ENCODE assay signal across 10 cellular contexts in the genomic region with DNA sequence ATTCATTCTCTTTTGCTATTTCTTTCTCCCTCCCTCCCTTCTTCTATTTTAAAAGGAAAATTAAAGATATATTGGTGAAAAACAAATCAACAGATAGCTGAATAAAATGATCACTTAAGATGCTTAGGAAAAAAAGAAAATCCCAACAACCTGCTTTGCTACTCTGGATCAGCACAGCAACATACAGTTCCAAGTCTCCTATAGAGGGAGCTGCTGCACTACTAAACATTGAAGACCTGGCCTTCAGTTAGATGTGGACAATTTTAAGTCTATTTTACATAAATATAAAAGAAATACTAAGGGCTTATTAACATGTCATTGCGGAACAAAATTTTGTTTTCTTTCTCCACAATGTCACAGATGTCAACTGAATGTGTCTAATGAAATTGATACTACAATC.
DNase-seq lines count a peak whose midpoint lies in the region; ATAC-seq and TF ChIP-seq lines count a peak whose summit lies in the region.
"Had no signal": no experiment of that assay in that cellular context is flagged by ENCODE, and none has a peak within 500 bp of the region (broad histone marks: within the 10 kb centered on the region; RNA-seq: fewer than 3 reads in every experiment).

No MANE protein-coding gene starts in this region.

- TF ChIP-seq POLR2A in uterus (IDR thresholded peaks at IDR 0.05): no peak

- H3K9me3 Mint-ChIP-seq in activated CD8-positive, alpha-beta memory T cell treated with anti-CD3 and anti-CD28 coated beads, Interleukin-2, amount 10 ng/mL, durations not matched to agents 7 days and 5 days (ENCODE audit: low read depth): no peaks in the 10 kb centered on the region

- H3K36me3 ChIP-seq in uterus: no peaks in the 10 kb centered on the region

- H3K27ac ChIP-seq in VCaP (no peak overlapping the region), uterus (no peak overlapping the region)

- H3K27me3 ChIP-seq in uterus: no peaks in the 10 kb centered on the region

- H3K4me1 Mint-ChIP-seq in activated CD8-positive, alpha-beta memory T cell treated with anti-CD3 and anti-CD28 coated beads, Interleukin-2, amount 10 ng/mL, durations not matched to agents 7 days and 5 days: no peaks in the 10 kb centered on the region

- DNase-seq in AG04449 (ENCODE audit: low read depth, low spot score) (peak; percentile 0), HT-29 (ENCODE audit: low spot score) (peak; percentile 44), iPS-NIHi11 (ENCODE audit: low spot score) (peak; percentile 6), uterus (no peak)
- no peak for DNase-seq in activated CD8-positive, alpha-beta memory T cell treated with anti-CD3 and anti-CD28 coated beads, Interleukin-2, amount 10 ng/mL, durations not matched to agents 7 days and 5 days
- DNase-seq: DMS79 had no signal

- ATAC-seq in HG02642 (IDR thresholded peaks at IDR 0.05; ENCODE audit: poor library complexity, unreplicated experiment) (no peak), GM18868 (IDR thresholded peaks at IDR 0.05; ENCODE audit: unreplicated experiment) (no peak)
- ATAC-seq in activated CD8-positive, alpha-beta memory T cell treated with anti-CD3 and anti-CD28 coated beads, Interleukin-2, amount 10 ng/mL, durations not matched to agents 7 days and 5 days: no peak

- POLR2A ChIA-PET in AG04449 (lab: Yijun Ruan, JAX): no interaction called here

- H3K36me3 Mint-ChIP-seq in activated CD8-positive, alpha-beta memory T cell treated with anti-CD3 and anti-CD28 coated beads, Interleukin-2, amount 10 ng/mL, durations not matched to agents 7 days and 5 days: no peaks in the 10 kb centered on the region
- H3K36me3 Mint-ChIP-seq: activated naive CD8-positive, alpha-beta T cell had no signal

- H3K27me3 Mint-ChIP-seq in activated CD8-positive, alpha-beta memory T cell treated with anti-CD3 and anti-CD28 coated beads, Interleukin-2, amount 10 ng/mL, durations not matched to agents 7 days and 5 days: no peaks in the 10 kb centered on the region
- H3K27me3 Mint-ChIP-seq: activated naive CD8-positive, alpha-beta T cell had no signal

- H3K4me3 Mint-ChIP-seq in activated CD8-positive, alpha-beta memory T cell treated with anti-CD3 and anti-CD28 coated beads, Interleukin-2, amount 10 ng/mL, durations not matched to agents 7 days and 5 days: no peak overlapping the region
- H3K4me3 Mint-ChIP-seq: activated naive CD8-positive, alpha-beta T cell had no signal

- no peak overlapping the region for H3K4me3 ChIP-seq in AG04449 (ENCODE audit: low read depth, low read length)
- H3K4me3 ChIP-seq in uterus: no peak overlapping the region

- no peak overlapping the region for H3K27ac Mint-ChIP-seq in activated CD8-positive, alpha-beta memory T cell treated with anti-CD3 and anti-CD28 coated beads, Interleukin-2, amount 10 ng/mL, durations not matched to agents 7 days and 5 days
- H3K27ac Mint-ChIP-seq: activated naive CD8-positive, alpha-beta T cell had no signal

- CTCF ChIA-PET in AG04449 (lab: Yijun Ruan, JAX): interaction anchor here (0.7 to 1.1 kb wide), 4 partner anchors 206 to 744 kb away, joined by 3 read pairs; no protein-coding TSS in a partner anchor
- CTCF ChIA-PET in activated CD8-positive, alpha-beta memory T cell treated with anti-CD3 and anti-CD28 coated beads, Interleukin-2, amount 10 ng/mL, durations not matched to agents 7 days and 5 days (lab: Charles Lee): no interaction called here

- intact Hi-C loops in uterus (cut with DNase I; ENCODE audit: low total_unique reads): no loop called here

- no peaks in the 10 kb centered on the region for H3K4me1 ChIP-seq in uterus

- TF ChIP-seq CTCF in AG04449 (IDR thresholded peaks at IDR 0.05; ENCODE audit: insufficient read depth, low read length, missing control alignments) (peak; percentile 2), VCaP (conservative IDR thresholded peaks at IDR 0.05) (peak; percentile 80), uterus (IDR thresholded peaks at IDR 0.05) (no peak)

- no peaks in the 10 kb centered on the region for H3K9me3 ChIP-seq in uterus

Comparison
In these comparisons a context has a peak if more than half of its experiments do, and no peak if none do; other contexts are left out.
1. DNase-seq: peak in AG04449 (single experiment), HT-29 (single experiment) and iPS-NIHi11 (single experiment); none in uterus (0 of 2) and activated CD8-positive, alpha-beta memory T cell treated with anti-CD3 and anti-CD28 coated beads, Interleukin-2, amount 10 ng/mL, durations not matched to agents 7 days and 5 days (single experiment).
2. CTCF ChIP-seq: peak in AG04449 (single experiment) and VCaP (single experiment); none in uterus (0 of 4).